Comparison of ENCODE assay signal across 8 cellular contexts in genomic region chr12:6752181-6752930, GRCh38. TPM values are rescaled to one million over a fixed set of nuclear protein-coding genes. Genes with fewer than 3 reads are reported as not detected.
DNase-seq lines count a peak whose midpoint lies in the region; ATAC-seq and TF ChIP-seq lines count a peak whose summit lies in the region.

No MANE protein-coding gene starts in this region.

- ATAC-seq in HG03039 (IDR thresholded peaks at IDR 0.05; ENCODE audit: unreplicated experiment) (no peak), HG03442 (IDR thresholded peaks at IDR 0.05; ENCODE audit: unreplicated experiment) (no peak)

- TF ChIP-seq CTCF in GM12865 (IDR thresholded peaks at IDR 0.05; ENCODE audit: insufficient read depth, low read depth, low read length, missing control alignments) (no peak), fibroblast of pulmonary artery (IDR thresholded peaks at IDR 0.05; ENCODE audit: low read length, missing control alignments) (peak; percentile 55), neural progenitor cell (IDR thresholded peaks at IDR 0.05) (peak; percentile 38)

- H3K4me1 Mint-ChIP-seq in activated CD4-positive, alpha-beta T cell treated with anti-CD3 and anti-CD28 coated beads, Interleukin-2, amount 10 ng/mL, durations not matched to agents 7 days and 5 days, result peaks cover 26% of the 10 kb centered on the region
- peaks cover 28% of the 10 kb centered on the region for H3K4me1 Mint-ChIP-seq in neural progenitor cell

- no peaks in the 10 kb centered on the region for H3K27me3 ChIP-seq in neural progenitor cell

- H3K4me3 ChIP-seq in GM12865 (ENCODE audit: low read depth, low read length) (peak overlapping the region; percentile 72), fibroblast of pulmonary artery (replicated peaks; ENCODE audit: low read depth, low read length) (peak overlapping the region; percentile 90), neural progenitor cell (peak overlapping the region; percentile 89)

- peak overlapping the region; percentile 81 for H3K4me2 ChIP-seq in neural progenitor cell

- peaks cover 21% of the 10 kb centered on the region for H3K4me1 ChIP-seq in neural progenitor cell

- in situ Hi-C loops in KBM-7 (cut with MboI; ENCODE audit: low pct_unique_long_range_greater_than_20kb, low sequenced_read_pairs), result no loop called here

- peaks cover 23% of the 10 kb centered on the region for H3F3A ChIP-seq in neural progenitor cell (ENCODE audit: low read depth)

- no peak overlapping the region for H2AFZ ChIP-seq in neural progenitor cell (replicated peaks)

- H3K4me3 Mint-ChIP-seq in activated CD4-positive, alpha-beta T cell treated with anti-CD3 and anti-CD28 coated beads, Interleukin-2, amount 10 ng/mL, durations not matched to agents 7 days and 5 days, result peak overlapping the region; percentile 89
- H3K4me3 Mint-ChIP-seq in neural progenitor cell, result peak overlapping the region; percentile 96

- H3K36me3 Mint-ChIP-seq in activated CD4-positive, alpha-beta T cell treated with anti-CD3 and anti-CD28 coated beads, Interleukin-2, amount 10 ng/mL, durations not matched to agents 7 days and 5 days (ENCODE audit: low read depth), result peaks cover 29% of the 10 kb centered on the region
- H3K36me3 Mint-ChIP-seq in neural progenitor cell, result peaks cover 15% of the 10 kb centered on the region

- H3K9ac ChIP-seq in neural progenitor cell, result peak overlapping the region; percentile 93

- peaks cover 21% of the 10 kb centered on the region for H3K79me2 ChIP-seq in neural progenitor cell (ENCODE audit: low read depth)

- no peaks in the 10 kb centered on the region for H3K9me3 Mint-ChIP-seq in activated CD4-positive, alpha-beta T cell treated with anti-CD3 and anti-CD28 coated beads, Interleukin-2, amount 10 ng/mL, durations not matched to agents 7 days and 5 days
- H3K9me3 Mint-ChIP-seq in neural progenitor cell, result no peaks in the 10 kb centered on the region

- H4K20me1 ChIP-seq in neural progenitor cell (ENCODE audit: low read depth), result peaks cover 17% of the 10 kb centered on the region

- peak overlapping the region; percentile 98 for H3K27ac Mint-ChIP-seq in activated CD4-positive, alpha-beta T cell treated with anti-CD3 and anti-CD28 coated beads, Interleukin-2, amount 10 ng/mL, durations not matched to agents 7 days and 5 days
- peak overlapping the region; percentile 96 for H3K27ac Mint-ChIP-seq in neural progenitor cell

- H3K9me3 ChIP-seq in neural progenitor cell (ENCODE audit: low read depth), result no peaks in the 10 kb centered on the region

- peaks cover 4% of the 10 kb centered on the region for H3K36me3 ChIP-seq in neural progenitor cell

- POLR2A ChIA-PET in activated CD4-positive, alpha-beta T cell treated with anti-CD3 and anti-CD28 coated beads, Interleukin-2, amount 10 ng/mL, durations not matched to agents 7 days and 5 days (lab: Charles Lee), result interaction anchor here (0.5 to 2.1 kb wide), 3 partner anchors 78 to 269 kb away, joined by 3 to 5 read pairs (median 4); partner anchors contain the start of gene USP5

- H3K27me3 Mint-ChIP-seq in activated CD4-positive, alpha-beta T cell treated with anti-CD3 and anti-CD28 coated beads, Interleukin-2, amount 10 ng/mL, durations not matched to agents 7 days and 5 days, result no peaks in the 10 kb centered on the region
- peaks cover 3% of the 10 kb centered on the region for H3K27me3 Mint-ChIP-seq in neural progenitor cell (ENCODE audit: insufficient read depth, low read depth)

- H3K27ac ChIP-seq in neural progenitor cell, result peak overlapping the region; percentile 94

- DNase-seq in GM12865 (ENCODE audit: low read depth) (peak; percentile 46), KBM-7 (peak; percentile 18), fibroblast of pulmonary artery (ENCODE audit: low read depth) (peak; percentile 62), neural progenitor cell (ENCODE audit: low spot score) (peak; percentile 79), NOMO-1 treated with DMSO at 0.1 percent for 48 hours (lab: John Stamatoyannopoulos, UW; ENCODE audit: unreplicated experiment) (no peak)
- peak; percentile 39 for DNase-seq in activated CD4-positive, alpha-beta T cell treated with anti-CD3 and anti-CD28 coated beads, Interleukin-2, amount 10 ng/mL, durations not matched to agents 7 days and 5 days

- CTCF ChIA-PET in activated CD4-positive, alpha-beta T cell treated with anti-CD3 and anti-CD28 coated beads, Interleukin-2, amount 10 ng/mL, durations not matched to agents 7 days and 5 days (lab: Charles Lee), result interaction anchor here (0.6 to 4.8 kb wide), 36 partner anchors 9 to 1242 kb away, joined by 3 to 77 read pairs (median 9); partner anchors contain the start of genes CD4, COPS7A, GPR162 and LAG3

RNA-seq across cellular contexts. Expression of gene MLF2, which starts 0.6 kb away (rescaled TPM):
- total RNA-seq in activated CD4-positive, alpha-beta T cell treated with anti-CD3 and anti-CD28 coated beads, Interleukin-2, amount 10 ng/mL, durations not matched to agents 7 days and 5 days, result 10 to 100 TPM; 90.7 to 95.4 TPM
- total RNA-seq in neural progenitor cell (ENCODE audit: low replicate concordance), result 120 and 164 TPM in 2 replicates

RNA-seq across cellular contexts. Expression of gene PTMS, which starts 13.8 kb away (rescaled TPM):
- total RNA-seq in activated CD4-positive, alpha-beta T cell treated with anti-CD3 and anti-CD28 coated beads, Interleukin-2, amount 10 ng/mL, durations not matched to agents 7 days and 5 days, result 10 to 100 TPM; 16.4 to 25.6 TPM
- 134 and 608 TPM in 2 replicates for total RNA-seq in neural progenitor cell (ENCODE audit: low replicate concordance)

RNA-seq across cellular contexts. Expression of gene LAG3, which starts 20.0 kb away (rescaled TPM):
- total RNA-seq in activated CD4-positive, alpha-beta T cell treated with anti-CD3 and anti-CD28 coated beads, Interleukin-2, amount 10 ng/mL, durations not matched to agents 7 days and 5 days, result 10 to 100 TPM; 12.0 to 13.1 TPM
- 0.45 and 2.9 TPM in 2 replicates for total RNA-seq in neural progenitor cell (ENCODE audit: low replicate concordance)

RNA-seq across cellular contexts. Expression of gene COPS7A, which starts 28.5 kb away (rescaled TPM):
- total RNA-seq in activated CD4-positive, alpha-beta T cell treated with anti-CD3 and anti-CD28 coated beads, Interleukin-2, amount 10 ng/mL, durations not matched to agents 7 days and 5 days, result 10 to 100 TPM; 29.5 to 36.8 TPM
- 24.5 and 41.8 TPM in 2 replicates for total RNA-seq in neural progenitor cell (ENCODE audit: low replicate concordance)

RNA-seq across cellular contexts. Expression of gene CD4, which starts 37.0 kb away (rescaled TPM):
- total RNA-seq in activated CD4-positive, alpha-beta T cell treated with anti-CD3 and anti-CD28 coated beads, Interleukin-2, amount 10 ng/mL, durations not matched to agents 7 days and 5 days, result 100 to 1,000 TPM; 219 to 227 TPM
- total RNA-seq in neural progenitor cell (ENCODE audit: low replicate concordance), result 2.0 and 2.5 TPM in 2 replicates
